ENCODE assay signal across 22 cellular contexts in the genomic region with DNA sequence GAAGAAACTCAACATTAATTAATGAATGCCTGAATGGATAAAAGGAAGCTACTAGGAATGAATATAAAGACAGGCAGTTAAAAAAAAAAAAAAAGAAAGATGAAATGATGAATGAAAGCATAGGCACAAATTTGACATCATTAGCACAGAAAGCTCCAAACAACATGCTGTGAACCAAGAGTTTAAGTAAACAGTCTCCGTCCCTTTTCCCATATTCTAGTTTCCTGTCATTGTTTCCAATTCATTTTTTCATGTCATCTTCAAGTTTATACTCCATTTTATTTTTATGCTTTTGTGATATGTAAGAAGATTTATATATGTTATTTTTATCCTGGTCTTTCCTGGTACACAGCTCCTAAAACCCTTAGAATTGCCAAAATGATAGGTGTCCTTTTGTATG.
"Had no signal": no experiment of that assay in that cellular context is flagged by ENCODE, and none has a peak within 500 bp of the region (broad histone marks: within the 10 kb centered on the region; RNA-seq: fewer than 3 reads in every experiment).

No MANE protein-coding gene starts in this region.

- H3K9me3 ChIP-seq: MG63, SJSA1 had no signal

- H3K4me1 ChIP-seq: SJSA1 had no signal

- ATAC-seq: HepG2 had no signal

- H3K27ac ChIP-seq: SJSA1, SK-N-MC had no signal

- DNase-seq: IMR-90, Karpas-422, KG1, MG63, NCI-H1092, NCI-H1105 treated with DMSO at 0.1 percent for 48 hours, NCI-H1417 treated with DMSO at 0.1 percent for 48 hours, NCI-H146, NCI-H1694 treated with DMSO at 0.1 percent for 48 hours, NCI-H1930, NCI-H2081, NCI-H2107, NCI-H2227 treated with DMSO at 0.1 percent for 48 hours, NCI-H524, NCI-H69, NCI-H774, Right ventricle myocardium superior, RPMI8226, SIG-M5 had no signal

- H3K4me3 ChIP-seq: MG63, SJSA1, SK-N-MC had no signal

- H3K27me3 ChIP-seq: MG63, SJSA1 had no signal
